12 cellular contexts compared by ENCODE assay signal in genomic region chr13:95530178-95530577, GRCh38. TPM values are rescaled to one million over a fixed set of nuclear protein-coding genes. Genes with fewer than 3 reads are reported as not detected.
A peak's percentile ranks its signal among the peaks of the same experiment; 100 is the strongest.
DNase-seq lines count a peak whose midpoint lies in the region.
"Had no signal": no experiment of that assay in that cellular context is flagged by ENCODE, and none has a peak within 500 bp of the region (broad histone marks: within the 10 kb centered on the region; RNA-seq: fewer than 3 reads in every experiment).

No MANE protein-coding gene starts in this region.

- H3K4me2 ChIP-seq in neuronal stem cell (ENCODE audit: insufficient read depth, low read length, poor library complexity, severe bottlenecking) = no peak overlapping the region

- H2BK120ac ChIP-seq in neuronal stem cell (ENCODE audit: low read depth, low read length) = no peak overlapping the region

- WGBS in neuronal stem cell (ENCODE audit: extremely low coverage in 2 of 2, insufficient read length in 2 of 2, insufficient replicate concordance in 1 of 2), 2 donors = no CpG with 5 or more reads among the region's 5 CpGs

- H3K4ac ChIP-seq in neuronal stem cell (ENCODE audit: low read length) = no peak overlapping the region

- no peak overlapping the region for H3K18ac ChIP-seq in neuronal stem cell (ENCODE audit: low read length)

- no peak overlapping the region for H3K9ac ChIP-seq in neuronal stem cell (ENCODE audit: low read depth, low read length, poor library complexity)

- H3K9me3 ChIP-seq in neuronal stem cell (replicated peaks in 1 of 2; ENCODE audit: control insufficient read depth in 2 of 2, insufficient read depth in 1 of 2, low read depth in 1 of 2, low read length in 2 of 2) = no peaks in the 10 kb centered on the region
- H3K9me3 ChIP-seq: tibial artery had no signal

- H3K14ac ChIP-seq in neuronal stem cell (ENCODE audit: low read length) = no peak overlapping the region

- H3K36me3 ChIP-seq in neuronal stem cell (replicated peaks in 1 of 2; ENCODE audit: control insufficient read depth in 2 of 2, insufficient read depth in 2 of 2, low read length in 2 of 2) = no peaks in the 10 kb centered on the region
- H3K36me3 ChIP-seq: tibial artery, WERI-Rb-1 had no signal

- no peak overlapping the region for H2BK5ac ChIP-seq in neuronal stem cell (ENCODE audit: low read length)

- H3K4me1 ChIP-seq in neuronal stem cell (ENCODE audit: control insufficient read depth in 2 of 2, insufficient read depth in 1 of 2, low read depth in 1 of 2, low read length in 2 of 2) = peaks cover 0 to 3% of the 10 kb centered on the region in 2 donors
- H3K4me1 ChIP-seq: tibial artery had no signal

- H4K91ac ChIP-seq in neuronal stem cell (ENCODE audit: low read depth, low read length, poor library complexity) = no peak overlapping the region

- H2AFZ ChIP-seq in neuronal stem cell (ENCODE audit: low read length) = no peak overlapping the region

- H2AK5ac ChIP-seq in neuronal stem cell (ENCODE audit: low read depth, low read length) = no peak overlapping the region

- H3K79me1 ChIP-seq in neuronal stem cell (ENCODE audit: low read depth, low read length) = no peaks in the 10 kb centered on the region

- no peak overlapping the region for H2BK12ac ChIP-seq in neuronal stem cell (ENCODE audit: low read length)

- H4K8ac ChIP-seq in neuronal stem cell (ENCODE audit: low read depth, low read length) = no peak overlapping the region

- H3K4me3 ChIP-seq in skeletal muscle cell (ENCODE audit: low read depth, low read length) (no peak overlapping the region), neuronal stem cell (ENCODE audit: low read length in 2 of 2) (no peak overlapping the region)
- H3K4me3 ChIP-seq: tibial artery had no signal

- DNase-seq in NCI-H1417 (lab: John Stamatoyannopoulos, UW) (peak in 2 of 3 experiments; percentile 28 to 88), NCI-H1417 treated with DMSO at 0.1 percent for 48 hours (lab: John Stamatoyannopoulos, UW) (no peak), NCI-H524 treated with DMSO at 0.1 percent for 48 hours (lab: John Stamatoyannopoulos, UW) (peak; percentile 10), dermis blood vessel endothelial cell (peak; percentile 73), skeletal muscle cell (ENCODE audit: low read depth) (peak; percentile 37), RPMI8226 (no peak), neuronal stem cell (ENCODE audit: low spot score) (no peak)
- no peak for DNase-seq in NK-92 treated with Interleukin-12 subunit alpha and Interleukin-12 subunit beta, amount 100 ng/mL, for 24 hours (lab: John Stamatoyannopoulos, UW)
- DNase-seq: anterior cingulate cortex, WERI-Rb-1 had no signal

- H3K27ac ChIP-seq in neuronal stem cell (replicated peaks; ENCODE audit: low read length) = no peak overlapping the region
- H3K27ac ChIP-seq: 22Rv1, tibial artery, WERI-Rb-1 had no signal

- H3K23ac ChIP-seq in neuronal stem cell (ENCODE audit: low read depth, low read length, poor library complexity) = no peak overlapping the region

- H3K27me3 ChIP-seq in neuronal stem cell (ENCODE audit: control insufficient read depth in 3 of 3, insufficient read depth in 3 of 3, low read depth in 1 of 3, low read length in 3 of 3) = no peaks in the 10 kb centered on the region
- H3K27me3 ChIP-seq: tibial artery had no signal

- no peak overlapping the region for H2BK15ac ChIP-seq in neuronal stem cell (ENCODE audit: low read length)

RNA-seq across cellular contexts. Expression of gene CLDN10, which starts 22.3 kb away (rescaled TPM):
- total RNA-seq in dermis blood vessel endothelial cell = 0.88 and 1.2 TPM in 2 replicates
- polyA plus RNA-seq in neuronal stem cell (2013, experiment 1 of 2) = 47.8 TPM
- 46.6 TPM for polyA plus RNA-seq in neuronal stem cell (2013, experiment 2 of 2)

Comparison
In these comparisons a context has a peak if more than half of its experiments do, and no peak if none do; other contexts are left out.
1. DNase-seq: peak in NCI-H1417 (2 of 3), NCI-H524 treated with DMSO at 0.1 percent for 48 hours (single experiment), dermis blood vessel endothelial cell (single experiment) and skeletal muscle cell (single experiment); none in NCI-H1417 treated with DMSO at 0.1 percent for 48 hours (single experiment), NK-92 treated with Interleukin-12 subunit alpha and Interleukin-12 subunit beta, amount 100 ng/mL, for 24 hours (single experiment), RPMI8226 (single experiment) and neuronal stem cell (single experiment).